Comparison of ENCODE assay signal across 8 cellular contexts in the genomic region with DNA sequence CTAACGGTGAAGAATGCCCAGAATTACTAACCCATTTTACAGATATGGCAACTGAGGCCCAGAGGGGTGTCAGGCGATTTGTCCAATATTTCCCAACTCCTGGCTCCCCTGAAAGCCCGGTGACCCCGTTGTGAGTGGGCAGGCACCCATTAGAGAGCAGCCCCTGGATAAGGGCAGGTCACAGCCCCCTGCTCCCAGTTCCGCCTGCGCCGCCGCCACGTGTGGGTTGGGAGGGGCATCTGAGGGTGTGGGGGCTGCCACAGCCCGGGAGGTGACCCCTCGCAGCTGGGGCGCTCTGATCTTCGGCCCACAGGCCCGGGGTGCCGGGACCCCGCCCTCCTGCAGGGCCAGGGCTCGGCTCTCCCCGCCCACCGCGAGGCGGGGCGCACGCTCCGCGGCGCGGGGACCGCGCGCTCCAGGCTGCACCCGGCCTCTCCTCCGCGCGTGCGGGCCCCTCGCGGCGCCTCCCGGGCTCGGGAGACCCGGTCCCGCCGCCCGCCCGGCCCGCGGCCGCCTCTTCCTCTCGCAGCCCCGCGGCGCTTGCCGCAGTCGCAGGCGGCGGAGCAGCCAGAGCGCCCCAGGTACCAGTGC. TPM values are rescaled to one million over a fixed set of nuclear protein-coding genes. Genes with fewer than 3 reads are reported as not detected.
DNase-seq lines count a peak whose midpoint lies in the region; ATAC-seq lines count a peak whose summit lies in the region.

TSS of gene HTR6 (plus strand) at position 423 of the 591 bp plus-strand sequence. CDS start 879 bp downstream, outside the sequence.

- H3K23ac ChIP-seq in mesendoderm (ENCODE audit: low read length) = no peak within 1 kb of the TSS

- H4K20me1 ChIP-seq in GM23248 (ENCODE audit: insufficient read depth) = no peaks in the 10 kb centered on the region

- H2BK120ac ChIP-seq in mesendoderm (ENCODE audit: low read depth, low read length) = no peak within 1 kb of the TSS

- no peak within 1 kb of the TSS for H4K8ac ChIP-seq in mesendoderm (ENCODE audit: low read depth, low read length)

- no peak within 1 kb of the TSS for H3K27ac Mint-ChIP-seq in activated naive CD4-positive, alpha-beta T cell treated with anti-CD3 and anti-CD28 coated beads, Interleukin-2, amount 50 U/mL, for 72 hours

- no peaks in the 10 kb centered on the region for H3K9me2 ChIP-seq in GM23248 (ENCODE audit: insufficient read depth)

- H3K9ac ChIP-seq in GM23248 (no peak within 1 kb of the TSS), mesendoderm (ENCODE audit: low read length) (peak within 1 kb of the TSS; percentile 19)

- H3K36me3 Mint-ChIP-seq in activated naive CD4-positive, alpha-beta T cell treated with anti-CD3 and anti-CD28 coated beads, Interleukin-2, amount 50 U/mL, for 72 hours = peaks cover 0 to 15% of the 10 kb centered on the region in 2 donors

- in situ Hi-C loops in GM23248 (cut with MboI) = no loop called here

- no peak within 1 kb of the TSS for H3K27ac ChIP-seq in GM23248
- H3K27ac ChIP-seq in mesendoderm (ENCODE audit: low read depth, low read length) = no peak within 1 kb of the TSS

- no peak within 1 kb of the TSS for H2BK5ac ChIP-seq in mesendoderm (ENCODE audit: low read length)

- H3K4me1 ChIP-seq in GM23248 (ENCODE audit: insufficient read depth) (peaks cover 1% of the 10 kb centered on the region), mesendoderm (ENCODE audit: control insufficient read depth, low read depth, low read length) (no peaks in the 10 kb centered on the region)

- H3K79me2 ChIP-seq in GM23248 (ENCODE audit: insufficient read depth) = no peaks in the 10 kb centered on the region
- H3K79me2 ChIP-seq in mesendoderm (ENCODE audit: control insufficient read depth, insufficient read depth, low read length) = no peaks in the 10 kb centered on the region

- H3K4ac ChIP-seq in mesendoderm (ENCODE audit: low read depth, low read length) = no peak within 1 kb of the TSS

- no peaks in the 10 kb centered on the region for H3K9me3 ChIP-seq in GM23248 (ENCODE audit: low read depth)

- H3K18ac ChIP-seq in mesendoderm (ENCODE audit: low read length) = no peak within 1 kb of the TSS

- H4K5ac ChIP-seq in mesendoderm (ENCODE audit: low read length) = no peak within 1 kb of the TSS

- no peak within 1 kb of the TSS for H2AFZ ChIP-seq in GM23248

- 4 to 13% methylated on average over 4 to 28 of the region's 57 CpGs for WGBS in GM23248 (ENCODE audit: low coverage in 1 of 2, low lambda C conversion rate in 2 of 2, missing lambda C conversion rate in 2 of 2), 2 experiments
- WGBS in mesendoderm (ENCODE audit: extremely low coverage, insufficient coverage, low lambda C conversion rate) = no CpG with 5 or more reads among the region's 57 CpGs

- H3K56ac ChIP-seq in mesendoderm (ENCODE audit: low read length) = peak within 1 kb of the TSS; percentile 34

- H2BK15ac ChIP-seq in mesendoderm (replicated peaks; ENCODE audit: low read depth) = no peak within 1 kb of the TSS

- H3K36me3 ChIP-seq in GM23248 (ENCODE audit: low read depth) (no peaks in the 10 kb centered on the region), mesendoderm (ENCODE audit: control insufficient read depth, insufficient read depth, low read length) (no peaks in the 10 kb centered on the region)

- H3K4me3 ChIP-seq in GM23248 (peak within 1 kb of the TSS; percentile 58), mesendoderm (ENCODE audit: low read length) (no peak within 1 kb of the TSS)

- ATAC-seq in activated naive CD4-positive, alpha-beta T cell treated with anti-CD3 and anti-CD28 coated beads, Interleukin-2, amount 50 U/mL, for 72 hours = peak; percentile 27 to 67
- ATAC-seq in HG02571 (IDR thresholded peaks at IDR 0.05; ENCODE audit: unreplicated experiment) = no peak

- H3K27me3 ChIP-seq in GM23248 (replicated peaks; ENCODE audit: insufficient read depth) = peaks cover 25% of the 10 kb centered on the region
- peaks cover 30% of the 10 kb centered on the region for H3K27me3 ChIP-seq in mesendoderm (ENCODE audit: insufficient read depth, low read length, poor library complexity)

- peaks cover 5% of the 10 kb centered on the region; the same call in 1 of the 2 replicates for H3F3A ChIP-seq in GM23248 (ENCODE audit: insufficient read depth)

- H2AK5ac ChIP-seq in mesendoderm (ENCODE audit: low read length) = no peak within 1 kb of the TSS

- H3K9me3 Mint-ChIP-seq in activated naive CD4-positive, alpha-beta T cell treated with anti-CD3 and anti-CD28 coated beads, Interleukin-2, amount 50 U/mL, for 72 hours = no peaks in the 10 kb centered on the region

- no peaks in the 10 kb centered on the region for H3K79me1 ChIP-seq in mesendoderm (ENCODE audit: low read length)

- H3K4me2 ChIP-seq in GM23248 (ENCODE audit: unreplicated experiment) (peak within 1 kb of the TSS; percentile 62), mesendoderm (ENCODE audit: low read length) (no peak within 1 kb of the TSS)

- peak; percentile 69 for DNase-seq in AG08396 (ENCODE audit: low spot score)
- DNase-seq in GM23248 = peak; percentile 35
- DNase-seq in activated naive CD4-positive, alpha-beta T cell treated with anti-CD3 and anti-CD28 coated beads, Interleukin-2, amount 50 U/mL, for 72 hours (ENCODE audit: low spot score in 2 of 2) = peak in 1 of 2 donors; percentile 57
- DNase-seq in mesendoderm = no peak
- DNase-seq in mucosa of gallbladder (ENCODE audit: low spot score) = no peak
- DNase-seq in NCI-H2107 (lab: John Stamatoyannopoulos, UW) = no peak
- no peak for DNase-seq in superior temporal gyrus (ENCODE audit: extremely low spot score)

RNA-seq across cellular contexts. Expression of gene HTR6, which starts in this region (rescaled TPM):
- total RNA-seq in GM23248 (2014; rRNA removed; shearing (Covaris generic)) = not detected in 2 replicates
- 0.09 TPM in 1 of 2 replicates, not detected in the other for polyA plus RNA-seq in GM23248 (2016; fragmentation: Nextera tagmentation; extraction: Ambion mirVana)
- under 1 TPM; 0.11 to 0.68 TPM for total RNA-seq in activated naive CD4-positive, alpha-beta T cell treated with anti-CD3 and anti-CD28 coated beads, Interleukin-2, amount 50 U/mL, for 72 hours
- 0.04 TPM for polyA plus RNA-seq in mesendoderm (2013, experiment 1 of 2)
- polyA plus RNA-seq in mesendoderm (2013, experiment 2 of 2) = 0.03 TPM
- not detected for total RNA-seq in mucosa of gallbladder

Comparison
In these comparisons a context has a peak if more than half of its experiments do, and no peak if none do; other contexts are left out.
1. Peak in DNase-seq, H3K4me3 ChIP-seq and H3K4me2 ChIP-seq in GM23248; RNA of the gene not detected or under 1 TPM.
2. Peak in ATAC-seq in activated naive CD4-positive, alpha-beta T cell treated with anti-CD3 and anti-CD28 coated beads, Interleukin-2, amount 50 U/mL, for 72 hours; RNA of the gene not detected or under 1 TPM.